ENCODE assay signal across 30 cellular contexts in the genomic region with DNA sequence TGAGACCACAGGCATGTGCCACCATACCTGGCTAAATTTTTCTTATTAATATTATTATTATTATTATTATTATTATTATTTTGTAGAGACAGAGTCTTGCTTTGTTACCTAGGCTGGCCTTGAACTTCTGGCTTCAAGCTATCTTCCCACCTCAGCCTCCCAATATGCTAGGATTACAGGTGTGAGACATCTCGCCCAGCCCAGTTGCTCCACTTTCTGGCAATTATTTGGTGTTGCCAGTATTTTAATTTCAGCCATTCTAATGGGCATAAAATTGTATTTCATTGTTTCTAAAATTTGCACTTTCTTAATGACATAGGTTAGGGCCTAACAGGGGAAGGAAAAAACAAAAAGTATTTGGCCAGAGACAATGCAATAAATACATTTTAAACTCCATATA.
"Had no signal": no experiment of that assay in that cellular context is flagged by ENCODE, and none has a peak within 500 bp of the region (broad histone marks: within the 10 kb centered on the region; RNA-seq: fewer than 3 reads in every experiment).

No MANE protein-coding gene starts in this region.

- H3K36me3 ChIP-seq: left lung, lower lobe of right lung, neural progenitor cell, neutrophil, stomach, thyroid gland, upper lobe of right lung had no signal

- H3K9ac ChIP-seq: neural progenitor cell, parathyroid adenoma had no signal

- H3K9me3 ChIP-seq: left lung, lower lobe of right lung, neutrophil, psoas muscle, stomach, testis, thyroid gland, upper lobe of right lung had no signal

- H3K4me2 ChIP-seq: neural progenitor cell had no signal

- H2AFZ ChIP-seq: neural progenitor cell, parathyroid adenoma had no signal

- H3K27me3 ChIP-seq: left lung, neural progenitor cell, neutrophil, stomach, testis, upper lobe of right lung had no signal

- H3K27ac ChIP-seq: left lung, lower lobe of right lung, neural progenitor cell, neutrophil, parathyroid adenoma, psoas muscle, skin epidermis, stomach, testis, thyroid gland, upper lobe of right lung had no signal

- FAIRE-seq: kidney, urothelium cell line had no signal

- H3K4me3 ChIP-seq: left lung, lower lobe of right lung, neural progenitor cell, psoas muscle, skin epidermis, stomach, testis, thyroid gland, upper lobe of right lung had no signal

- H3K79me2 ChIP-seq: parathyroid adenoma had no signal

- H3K4me1 ChIP-seq: left lung, lower lobe of right lung, neural progenitor cell, parathyroid adenoma, psoas muscle, stomach, testis, thyroid gland, upper lobe of right lung had no signal

- DNase-seq: hypothalamus; immature natural killer cell; kidney; left colon; left lung; lower lobe of right lung; mammary epithelial cell; mesenchymal stem cell; naive B cell; natural killer cell; nephron progenitor cell; occipital lobe; psoas muscle; right cardiac atrium; stimulated activated CD4-positive, alpha-beta T cell treated with anti-CD3 and anti-CD28 coated beads, Interleukin-12 subunit alpha, Interleukin-12 subunit beta, amount 100 ng/mL, for 4 hours; stimulated activated CD4-positive, alpha-beta T cell treated with anti-CD3 and anti-CD28 coated beads, Interleukin-15, amount 100 ng/mL, for 24 hours; stimulated activated CD4-positive, alpha-beta T cell treated with anti-CD3 and anti-CD28 coated beads, Interleukin-2, amount 100 ng/mL, for 24 hours; stimulated activated CD4-positive, alpha-beta T cell treated with anti-CD3 and anti-CD28 coated beads, Interleukin-4, amount 100 ng/mL, for 1 hour; stimulated activated naive B cell treated with anti-CD40 and anti-IgM and Interleukin-4, amounts not matched to agents 10 μg/mL and 1 μg/mL and 100 μg/mL, for 72 hours; stimulated activated naive CD8-positive, alpha-beta T cell treated with anti-CD3 and anti-CD28 coated beads, Interleukin-15, Interleukin-2, amounts not matched to agents 100 U/mL and 50 U/mL, for 24 hours; stomach; testis; thyroid gland; trophoblast cell; upper lobe of right lung had no signal
